1 cellular context compared by ENCODE assay signal in the genomic region with DNA sequence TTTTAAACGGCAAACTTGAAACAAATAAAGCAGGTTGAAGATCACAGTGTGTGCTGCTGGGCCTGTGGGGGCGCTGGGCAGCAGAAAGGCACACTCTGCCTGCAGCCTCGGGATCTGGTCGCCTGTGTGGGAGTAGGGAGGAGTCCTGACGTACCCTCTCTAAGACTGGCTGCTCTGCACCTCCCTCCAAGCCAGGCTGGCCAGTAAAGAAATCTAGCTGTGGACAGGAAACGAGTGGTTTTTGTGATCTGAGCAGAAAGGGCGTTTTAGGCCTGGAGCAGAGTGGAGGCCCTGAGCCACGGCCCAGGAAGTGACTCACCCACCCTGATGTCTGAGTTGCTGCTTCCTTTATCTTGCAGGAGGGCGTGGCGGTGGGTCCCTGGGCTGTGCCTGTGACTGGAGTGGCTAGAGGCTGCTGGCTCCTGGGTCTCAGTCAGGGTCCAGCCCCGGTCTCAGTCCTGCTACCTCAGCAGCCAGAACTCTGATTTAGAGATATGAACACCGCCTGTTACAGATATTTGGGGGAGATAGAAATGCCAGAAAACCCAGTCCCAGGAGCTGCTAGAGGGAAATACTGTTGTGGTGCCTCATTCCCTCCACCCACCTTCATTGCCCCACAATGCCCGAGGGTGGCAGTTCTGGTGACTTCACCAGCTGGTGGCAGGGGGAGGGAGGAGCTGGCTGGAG.
TF ChIP-seq lines count a peak whose summit lies in the region.

No MANE protein-coding gene starts in this region.

TF ChIP-seq in HEK293, 187 proteins besides CTCF, POLR2A, EP300 and RAD21 (continued from another document):
- TF ChIP-seq, protein P1, sequence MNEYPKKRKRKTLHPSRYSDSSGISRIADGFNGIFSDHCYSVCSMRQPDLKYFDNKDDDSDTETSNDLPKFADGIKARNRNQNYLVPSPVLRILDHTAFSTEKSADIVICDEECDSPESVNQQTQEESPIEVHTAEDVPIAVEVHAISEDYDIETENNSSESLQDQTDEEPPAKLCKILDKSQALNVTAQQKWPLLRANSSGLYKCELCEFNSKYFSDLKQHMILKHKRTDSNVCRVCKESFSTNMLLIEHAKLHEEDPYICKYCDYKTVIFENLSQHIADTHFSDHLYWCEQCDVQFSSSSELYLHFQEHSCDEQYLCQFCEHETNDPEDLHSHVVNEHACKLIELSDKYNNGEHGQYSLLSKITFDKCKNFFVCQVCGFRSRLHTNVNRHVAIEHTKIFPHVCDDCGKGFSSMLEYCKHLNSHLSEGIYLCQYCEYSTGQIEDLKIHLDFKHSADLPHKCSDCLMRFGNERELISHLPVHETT (tag by site-specific recombination; IDR thresholded peaks at IDR 0.05): no peak
- TF ChIP-seq SCRT2 (tag by site-specific recombination; IDR thresholded peaks at IDR 0.05): no peak; the same call in 1 of the 2 replicates
TF ChIP-seq in HEK293: peak in this region for 52.
